In the genomic region with DNA sequence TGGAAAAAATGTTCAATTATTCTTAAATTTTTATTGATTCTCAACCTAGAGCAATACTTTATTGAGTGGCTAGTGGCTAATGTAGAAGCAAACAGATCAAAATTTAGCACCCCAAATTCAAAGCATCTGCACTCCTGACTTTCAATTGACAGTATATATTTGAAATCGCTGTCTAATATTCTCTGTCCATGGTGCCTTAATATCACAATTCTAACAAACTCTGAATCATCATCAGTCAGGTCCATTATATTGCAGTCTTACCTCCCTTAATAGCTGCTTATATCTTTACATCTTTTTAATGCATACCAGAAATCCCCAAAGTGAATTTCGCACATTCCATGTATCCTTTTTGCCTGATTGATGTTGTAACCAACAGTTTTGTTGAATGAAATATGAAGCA, we compare ENCODE assay signal across 25 cellular contexts.
A peak's percentile ranks its signal among the peaks of the same experiment; 100 is the strongest.
DNase-seq lines count a peak whose midpoint lies in the region; ATAC-seq and TF ChIP-seq lines count a peak whose summit lies in the region.
"Had no signal": no experiment of that assay in that cellular context is flagged by ENCODE, and none has a peak within 500 bp of the region (broad histone marks: within the 10 kb centered on the region; RNA-seq: fewer than 3 reads in every experiment).

No MANE protein-coding gene starts in this region.

- H3K4me3 Mint-ChIP-seq in activated naive CD4-positive, alpha-beta T cell treated with anti-CD3 and anti-CD28 coated beads, Interleukin-2, amount 50 U/mL, for 24 hours, result no peak overlapping the region
- H3K4me3 Mint-ChIP-seq in activated naive CD4-positive, alpha-beta T cell treated with anti-CD3 and anti-CD28 coated beads for 36 hours, result no peak overlapping the region
- no peak overlapping the region for H3K4me3 Mint-ChIP-seq in CD4-positive, alpha-beta T cell
- no peak overlapping the region for H3K4me3 Mint-ChIP-seq in CD8-positive, alpha-beta T cell
- H3K4me3 Mint-ChIP-seq: CD14-positive monocyte; CD4-positive, CD25-positive, alpha-beta regulatory T cell; CD8-positive, alpha-beta memory T cell had no signal

- H3K27me3 ChIP-seq in CD4-positive, alpha-beta T cell (ENCODE audit: control insufficient read depth, insufficient read depth, low read length), result no peaks in the 10 kb centered on the region
- no peaks in the 10 kb centered on the region for H3K27me3 ChIP-seq in CD8-positive, alpha-beta T cell (ENCODE audit: insufficient read depth, low read length)
- H3K27me3 ChIP-seq in body of pancreas (no peaks in the 10 kb centered on the region), dorsolateral prefrontal cortex (no peaks in the 10 kb centered on the region), upper lobe of left lung (no peaks in the 10 kb centered on the region)
- H3K27me3 ChIP-seq: BE2C, BLaER1 had no signal

- no peak for ATAC-seq in CD4-positive, alpha-beta T cell (ENCODE audit: poor library complexity)
- no peak for ATAC-seq in CD8-positive, alpha-beta T cell
- ATAC-seq in body of pancreas (no peak), upper lobe of left lung (ENCODE audit: low FRiP score in 2 of 2) (no peak)
- ATAC-seq: GM12878 had no signal

- TF ChIP-seq CTCF in CD4-positive, alpha-beta T cell (IDR thresholded peaks at IDR 0.05), result no peak
- no peak for TF ChIP-seq CTCF in CD8-positive, alpha-beta T cell (IDR thresholded peaks at IDR 0.05)
- TF ChIP-seq CTCF in HEK293 (tag by site-specific recombination; IDR thresholded peaks at IDR 0.05), result no peak
- TF ChIP-seq CTCF in body of pancreas (IDR thresholded peaks at IDR 0.05), result no peak
- TF ChIP-seq CTCF in dorsolateral prefrontal cortex (IDR thresholded peaks at IDR 0.05 in 54 of 56, conservative IDR thresholded peaks at IDR 0.05 in 2 of 56; ENCODE audit: low read depth in 1 of 56, partially characterized antibody in 56 of 56), result no peak
- no peak for TF ChIP-seq CTCF in upper lobe of left lung (IDR thresholded peaks at IDR 0.05)

- H3K36me3 Mint-ChIP-seq in activated naive CD4-positive, alpha-beta T cell treated with anti-CD3 and anti-CD28 coated beads, Interleukin-2, amount 50 U/mL, for 24 hours, result peaks cover 11% of the 10 kb centered on the region
- peaks cover 11% of the 10 kb centered on the region for H3K36me3 Mint-ChIP-seq in activated naive CD4-positive, alpha-beta T cell treated with anti-CD3 and anti-CD28 coated beads for 36 hours (ENCODE audit: low read depth)
- peaks cover 45% of the 10 kb centered on the region for H3K36me3 Mint-ChIP-seq in CD4-positive, alpha-beta T cell (ENCODE audit: low read depth)
- H3K36me3 Mint-ChIP-seq in CD8-positive, alpha-beta T cell, result peaks cover 43% of the 10 kb centered on the region
- H3K36me3 Mint-ChIP-seq: CD14-positive monocyte; CD4-positive, CD25-positive, alpha-beta regulatory T cell had no signal

- 80 to 86% methylated on average over 2 of the region's 2 CpGs for WGBS in body of pancreas, 2 donors
- WGBS in upper lobe of left lung, 2 donors, result 96 to 97% methylated on average over 2 of the region's 2 CpGs

- H3K27ac Mint-ChIP-seq in activated naive CD4-positive, alpha-beta T cell treated with anti-CD3 and anti-CD28 coated beads, Interleukin-2, amount 50 U/mL, for 24 hours, result peak overlapping the region; percentile 23
- no peak overlapping the region for H3K27ac Mint-ChIP-seq in activated naive CD4-positive, alpha-beta T cell treated with anti-CD3 and anti-CD28 coated beads for 36 hours
- H3K27ac Mint-ChIP-seq in CD4-positive, alpha-beta T cell, result peak overlapping the region; percentile 22
- H3K27ac Mint-ChIP-seq in CD8-positive, alpha-beta T cell, result peak overlapping the region; percentile 37
- H3K27ac Mint-ChIP-seq: CD14-positive monocyte; CD4-positive, CD25-positive, alpha-beta regulatory T cell had no signal

- no peak overlapping the region for H3K4me3 ChIP-seq in CD8-positive, alpha-beta T cell (ENCODE audit: low read depth, low read length)
- no peak overlapping the region for H3K4me3 ChIP-seq in HEK293 (ENCODE audit: low read depth, low read length)
- no peak overlapping the region for H3K4me3 ChIP-seq in body of pancreas
- H3K4me3 ChIP-seq in dorsolateral prefrontal cortex, result no peak overlapping the region
- no peak overlapping the region for H3K4me3 ChIP-seq in upper lobe of left lung
- H3K4me3 ChIP-seq: BLaER1, GM12878 had no signal

- peaks cover 40% of the 10 kb centered on the region for H3K4me1 ChIP-seq in CD8-positive, alpha-beta T cell (ENCODE audit: insufficient read depth, low read length)
- no peaks in the 10 kb centered on the region for H3K4me1 ChIP-seq in HEK293 (ENCODE audit: control insufficient read depth, insufficient read depth, low read length)
- H3K4me1 ChIP-seq in body of pancreas, result no peaks in the 10 kb centered on the region
- no peaks in the 10 kb centered on the region for H3K4me1 ChIP-seq in upper lobe of left lung
- H3K4me1 ChIP-seq: BE2C, BLaER1 had no signal

- POLR2A ChIA-PET in CD4-positive, alpha-beta T cell (lab: Charles Lee), result no interaction called here
- POLR2A ChIA-PET in CD8-positive, alpha-beta T cell (lab: Charles Lee), result no interaction called here
- POLR2A ChIA-PET in HEK293 (lab: Yijun Ruan, JAX), result no interaction called here

- intact Hi-C loops in activated naive CD4-positive, alpha-beta T cell treated with anti-CD3 and anti-CD28 coated beads for 36 hours (cut with micrococcal nuclease), result loop anchor here (10.0 kb wide), 1 partner anchor 1679 kb away; no protein-coding TSS in a partner anchor
- intact Hi-C loops in CD4-positive, alpha-beta T cell (cut with DNase I, micrococcal nuclease), result no loop called here
- intact Hi-C loops in CD8-positive, alpha-beta T cell (cut with DNase I, micrococcal nuclease), result loop anchor here in 1 of 2 experiments (1.0 to 2.0 kb wide), 2 partner anchors 8 to 13 kb away; no protein-coding TSS in a partner anchor
- intact Hi-C loops in body of pancreas (cut with DNase I) (no loop called here), dorsolateral prefrontal cortex (cut with DNase I) (no loop called here)

- H3K36me3 ChIP-seq in CD8-positive, alpha-beta T cell (ENCODE audit: insufficient read depth, low read length), result no peaks in the 10 kb centered on the region
- H3K36me3 ChIP-seq in HEK293 (ENCODE audit: control insufficient read depth in 2 of 2, insufficient read depth in 1 of 2, low read length in 2 of 2), result no peaks in the 10 kb centered on the region
- H3K36me3 ChIP-seq in body of pancreas (replicated peaks in 1 of 2; ENCODE audit: insufficient read depth in 1 of 2, low read depth in 2 of 2), result no peaks in the 10 kb centered on the region
- H3K36me3 ChIP-seq in upper lobe of left lung, result no peaks in the 10 kb centered on the region
- H3K36me3 ChIP-seq: BE2C, BLaER1 had no signal

- CTCF ChIA-PET in activated naive CD4-positive, alpha-beta T cell treated with anti-CD3 and anti-CD28 coated beads for 36 hours (lab: Charles Lee), result interaction anchor here (1.8 kb wide), 1 partner anchor 8 kb away, joined by 7 read pairs; no protein-coding TSS in a partner anchor
- CTCF ChIA-PET in CD4-positive, alpha-beta T cell (lab: Charles Lee), result no interaction called here
- CTCF ChIA-PET in CD8-positive, alpha-beta T cell (lab: Charles Lee), result interaction anchor here (1.5 kb wide), 1 partner anchor 29 kb away, joined by 5 read pairs; no protein-coding TSS in a partner anchor
- CTCF ChIA-PET in HEK293 (lab: Yijun Ruan, JAX), result no interaction called here

- no peak for DNase-seq in activated naive CD4-positive, alpha-beta T cell treated with anti-CD3 and anti-CD28 coated beads for 36 hours
- no peak for DNase-seq in CD4-positive, alpha-beta T cell
- DNase-seq in CD8-positive, alpha-beta T cell, result no peak
- DNase-seq in body of pancreas (no peak), dorsolateral prefrontal cortex (no peak), upper lobe of left lung (no peak)
- DNase-seq: 8988T; ACHN; BE2C; C1 segment of cervical spinal cord; CD4-positive, CD25-positive, alpha-beta regulatory T cell; CD8-positive, alpha-beta memory T cell; COR-L47; DMS 273 treated with DMSO at 0.1 percent for 48 hours; DMS153; DMS53; DMS79; DND-41; EL; GDM1 had no signal

- TF ChIP-seq EP300 in upper lobe of left lung (IDR thresholded peaks at IDR 0.05), result no peak

- H3K27ac ChIP-seq in CD4-positive, alpha-beta T cell (ENCODE audit: low read depth, low read length), result no peak overlapping the region
- H3K27ac ChIP-seq in CD8-positive, alpha-beta T cell (ENCODE audit: low read depth, low read length), result no peak overlapping the region
- no peak overlapping the region for H3K27ac ChIP-seq in HEK293 (ENCODE audit: extremely low read depth, low read depth, low read length)
- no peak overlapping the region for H3K27ac ChIP-seq in body of pancreas
- H3K27ac ChIP-seq in dorsolateral prefrontal cortex, result no peak overlapping the region
- no peak overlapping the region for H3K27ac ChIP-seq in upper lobe of left lung
- H3K27ac ChIP-seq: BLaER1 had no signal

- H3K9me3 ChIP-seq in CD4-positive, alpha-beta T cell (ENCODE audit: control insufficient read depth, low read length), result no peaks in the 10 kb centered on the region
- no peaks in the 10 kb centered on the region for H3K9me3 ChIP-seq in CD8-positive, alpha-beta T cell (ENCODE audit: low read length)
- no peaks in the 10 kb centered on the region for H3K9me3 ChIP-seq in HEK293 (ENCODE audit: control insufficient read depth, insufficient read depth, low read depth, low read length)
- no peaks in the 10 kb centered on the region for H3K9me3 ChIP-seq in body of pancreas
- no peaks in the 10 kb centered on the region for H3K9me3 ChIP-seq in upper lobe of left lung
- H3K9me3 ChIP-seq: BE2C, BLaER1 had no signal

- TF ChIP-seq POLR2A in body of pancreas (IDR thresholded peaks at IDR 0.05), result no peak
- no peak for TF ChIP-seq POLR2A in upper lobe of left lung (IDR thresholded peaks at IDR 0.05)

- no peaks in the 10 kb centered on the region for H3K9me3 Mint-ChIP-seq in activated naive CD4-positive, alpha-beta T cell treated with anti-CD3 and anti-CD28 coated beads, Interleukin-2, amount 50 U/mL, for 24 hours
- peaks cover 11% of the 10 kb centered on the region for H3K9me3 Mint-ChIP-seq in activated naive CD4-positive, alpha-beta T cell treated with anti-CD3 and anti-CD28 coated beads for 36 hours
- H3K9me3 Mint-ChIP-seq in CD4-positive, alpha-beta T cell, result no peaks in the 10 kb centered on the region
- peaks cover 2% of the 10 kb centered on the region for H3K9me3 Mint-ChIP-seq in CD8-positive, alpha-beta T cell

- no peaks in the 10 kb centered on the region for H3K27me3 Mint-ChIP-seq in activated naive CD4-positive, alpha-beta T cell treated with anti-CD3 and anti-CD28 coated beads, Interleukin-2, amount 50 U/mL, for 24 hours
- no peaks in the 10 kb centered on the region for H3K27me3 Mint-ChIP-seq in activated naive CD4-positive, alpha-beta T cell treated with anti-CD3 and anti-CD28 coated beads for 36 hours (ENCODE audit: low read depth)
- H3K27me3 Mint-ChIP-seq in CD4-positive, alpha-beta T cell, result no peaks in the 10 kb centered on the region
- no peaks in the 10 kb centered on the region for H3K27me3 Mint-ChIP-seq in CD8-positive, alpha-beta T cell (ENCODE audit: low read depth)
- H3K27me3 Mint-ChIP-seq: CD4-positive, CD25-positive, alpha-beta regulatory T cell; CD8-positive, alpha-beta memory T cell had no signal

- peaks cover 88% of the 10 kb centered on the region for H3K4me1 Mint-ChIP-seq in activated naive CD4-positive, alpha-beta T cell treated with anti-CD3 and anti-CD28 coated beads, Interleukin-2, amount 50 U/mL, for 24 hours
- H3K4me1 Mint-ChIP-seq in activated naive CD4-positive, alpha-beta T cell treated with anti-CD3 and anti-CD28 coated beads for 36 hours (ENCODE audit: low read depth), result peaks cover 72% of the 10 kb centered on the region
- peaks cover 91% of the 10 kb centered on the region for H3K4me1 Mint-ChIP-seq in CD4-positive, alpha-beta T cell (ENCODE audit: low read depth)
- peaks cover 85% of the 10 kb centered on the region for H3K4me1 Mint-ChIP-seq in CD8-positive, alpha-beta T cell (ENCODE audit: low read depth)
- H3K4me1 Mint-ChIP-seq: CD14-positive monocyte had no signal

Comparison
In these comparisons a context has a peak if more than half of its experiments do, and no peak if none do; other contexts are left out.
1. CTCF ChIA-PET loops: an anchor here in activated naive CD4-positive, alpha-beta T cell treated with anti-CD3 and anti-CD28 coated beads for 36 hours (1.8 kb wide) and CD8-positive, alpha-beta T cell (1.5 kb wide); none called in CD4-positive, alpha-beta T cell and HEK293.